17 cellular contexts compared by ENCODE assay signal in the genomic region with DNA sequence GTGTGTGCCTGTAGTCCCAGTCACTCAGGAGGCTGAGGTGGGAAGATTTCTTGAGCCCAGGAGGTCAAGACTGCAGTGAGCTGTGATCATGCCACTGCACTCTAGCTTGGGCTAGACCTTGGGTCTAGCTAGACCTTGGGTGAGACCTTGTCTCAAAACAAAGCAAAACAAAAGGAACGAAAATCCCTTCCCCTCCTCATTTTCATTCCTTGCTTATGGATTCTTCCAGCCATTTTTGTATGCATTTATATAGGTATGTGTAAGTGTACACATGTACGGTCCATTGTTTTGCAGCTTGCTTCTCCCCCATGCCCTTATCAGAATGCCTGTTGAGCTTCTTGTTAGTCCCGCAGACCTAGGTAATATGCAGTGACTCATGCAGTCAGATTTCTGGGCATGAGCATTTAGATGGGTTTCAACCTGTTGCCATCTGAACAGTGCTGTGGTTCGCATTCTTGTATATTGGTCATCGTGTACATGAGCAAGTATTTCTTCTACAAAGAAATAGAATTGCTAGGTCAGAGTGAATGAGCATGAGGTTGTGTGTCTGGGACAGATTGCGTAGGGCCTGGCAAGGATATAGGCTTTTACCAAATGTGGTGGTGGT.
DNase-seq lines count a peak whose midpoint lies in the region; ATAC-seq and TF ChIP-seq lines count a peak whose summit lies in the region.
"Had no signal": no experiment of that assay in that cellular context is flagged by ENCODE, and none has a peak within 500 bp of the region (broad histone marks: within the 10 kb centered on the region; RNA-seq: fewer than 3 reads in every experiment).

No MANE protein-coding gene starts in this region.

- H2AK5ac ChIP-seq in trophoblast cell (ENCODE audit: low read length), result no peak overlapping the region

- no peak overlapping the region for H3K23ac ChIP-seq in trophoblast cell (ENCODE audit: low read length)

- H2BK120ac ChIP-seq in trophoblast cell (ENCODE audit: insufficient read depth, low read length, poor library complexity), result no peak overlapping the region

- no peak for TF ChIP-seq RAD21 in SK-N-SH (IDR thresholded peaks at IDR 0.05; ENCODE audit: low read length)

- H2BK12ac ChIP-seq in trophoblast cell (ENCODE audit: low read length), result no peak overlapping the region

- H4K91ac ChIP-seq in trophoblast cell (ENCODE audit: low read depth, low read length), result no peak overlapping the region

- no peaks in the 10 kb centered on the region for H3K9me3 ChIP-seq in SK-N-SH
- no peaks in the 10 kb centered on the region for H3K9me3 ChIP-seq in trophoblast cell (ENCODE audit: insufficient read depth, low read depth, low read length)
- H3K9me3 ChIP-seq in CD4-positive, alpha-beta memory T cell (ENCODE audit: control insufficient read depth in 1 of 2, low read length in 2 of 2), result no peaks in the 10 kb centered on the region
- H3K9me3 ChIP-seq in naive thymus-derived CD4-positive, alpha-beta T cell (ENCODE audit: control insufficient read depth in 2 of 3, low read length in 3 of 3), result no peaks in the 10 kb centered on the region
- H3K9me3 ChIP-seq: lower lobe of right lung, vagina had no signal

- peaks cover 38 to 45% of the 10 kb centered on the region in 2 donors for H3K36me3 Mint-ChIP-seq in CD4-positive, alpha-beta memory T cell
- peaks cover under 1 to 51% (median 18%) of the 10 kb centered on the region in 5 donors for H3K36me3 Mint-ChIP-seq in naive thymus-derived CD4-positive, alpha-beta T cell

- peaks cover 0 to 2% (median 0%) of the 10 kb centered on the region in 8 donors for H3K9me3 Mint-ChIP-seq in CD4-positive, alpha-beta memory T cell
- H3K9me3 Mint-ChIP-seq in naive thymus-derived CD4-positive, alpha-beta T cell, result no peaks in the 10 kb centered on the region
- H3K9me3 Mint-ChIP-seq: activated naive CD4-positive, alpha-beta T cell treated with anti-CD3 and anti-CD28 coated beads for 36 hours; natural killer cell treated with Interleukin-12 subunit alpha and Interleukin-12 subunit beta and Interleukin-15 and Interleukin-18, amount 100 ng/mL, for 72 hours had no signal

- no peak overlapping the region for H4K12ac ChIP-seq in trophoblast cell (ENCODE audit: low read depth, low read length)

- POLR2A ChIA-PET in SK-N-SH (lab: Yijun Ruan, JAX), result no interaction called here
- POLR2A ChIA-PET in CD4-positive, alpha-beta memory T cell (lab: Charles Lee; ENCODE audit: partially characterized antibody), result no interaction called here
- POLR2A ChIA-PET in naive thymus-derived CD4-positive, alpha-beta T cell (lab: Charles Lee), result no interaction called here

- H3K4me1 ChIP-seq in SK-N-SH (ENCODE audit: control insufficient read depth in 1 of 2, insufficient read depth in 2 of 2, low read depth in 1 of 2, low read length in 1 of 2) (no peaks in the 10 kb centered on the region), trophoblast cell (ENCODE audit: control insufficient read depth in 1 of 2, insufficient read depth in 2 of 2, low read length in 2 of 2) (no peaks in the 10 kb centered on the region)
- no peaks in the 10 kb centered on the region for H3K4me1 ChIP-seq in CD4-positive, alpha-beta memory T cell (ENCODE audit: insufficient read depth, low read length)
- no peaks in the 10 kb centered on the region for H3K4me1 ChIP-seq in naive thymus-derived CD4-positive, alpha-beta T cell (ENCODE audit: control insufficient read depth in 2 of 2, insufficient read depth in 2 of 2, low read length in 2 of 2)
- H3K4me1 ChIP-seq: lower lobe of right lung, vagina had no signal

- H3K4me1 Mint-ChIP-seq in CD4-positive, alpha-beta memory T cell, result peaks cover 0 to 1% (median 0%) of the 10 kb centered on the region in 4 donors
- H3K4me1 Mint-ChIP-seq in naive thymus-derived CD4-positive, alpha-beta T cell, result peaks cover 0 to 10% (median 2%) of the 10 kb centered on the region in 7 donors

- no peak overlapping the region for H3K14ac ChIP-seq in trophoblast cell (ENCODE audit: low read length)

- WGBS in SK-N-SH (ENCODE audit: low lambda C conversion rate), result 91% methylated on average over 6 of the region's 6 CpGs
- WGBS in trophoblast cell (ENCODE audit: extremely low coverage, insufficient coverage, insufficient read length), result no CpG with 5 or more reads among the region's 6 CpGs

- no peak overlapping the region for H4K8ac ChIP-seq in trophoblast cell (ENCODE audit: low read depth, low read length)

- H2AFZ ChIP-seq in SK-N-SH (ENCODE audit: low read depth), result no peak overlapping the region
- H2AFZ ChIP-seq in trophoblast cell (ENCODE audit: insufficient read depth, low read length, poor library complexity), result no peak overlapping the region

- DNase-seq in EL (peak; percentile 29), SK-N-SH (no peak), trophoblast cell (peak; percentile 85 to 96), NCI-H526 treated with DMSO at 0.1 percent for 48 hours (lab: John Stamatoyannopoulos, UW) (no peak)
- no peak for DNase-seq in CD4-positive, alpha-beta memory T cell
- DNase-seq in naive thymus-derived CD4-positive, alpha-beta T cell, result no peak
- DNase-seq: activated CD4-positive, alpha-beta T cell treated with anti-CD3 and anti-CD28 coated beads for 4 hours; activated naive CD4-positive, alpha-beta T cell treated with anti-CD3 and anti-CD28 coated beads for 36 hours; GF-D8; lower lobe of right lung; NCI-H446; SIG-M5; T-helper 9 cell had no signal

- H3K27me3 ChIP-seq in SK-N-SH (ENCODE audit: insufficient read depth) (no peaks in the 10 kb centered on the region), trophoblast cell (ENCODE audit: insufficient read depth, low read length) (no peaks in the 10 kb centered on the region)
- no peaks in the 10 kb centered on the region for H3K27me3 ChIP-seq in CD4-positive, alpha-beta memory T cell (ENCODE audit: insufficient read depth, low read length)
- no peaks in the 10 kb centered on the region for H3K27me3 ChIP-seq in naive thymus-derived CD4-positive, alpha-beta T cell (ENCODE audit: control insufficient read depth in 2 of 2, insufficient read depth in 2 of 2, low read length in 2 of 2)
- H3K27me3 ChIP-seq: vagina had no signal

- H3K18ac ChIP-seq in trophoblast cell (ENCODE audit: low read length), result no peak overlapping the region

- H3K4me3 Mint-ChIP-seq in CD4-positive, alpha-beta memory T cell, result no peak overlapping the region
- no peak overlapping the region for H3K4me3 Mint-ChIP-seq in naive thymus-derived CD4-positive, alpha-beta T cell
- H3K4me3 Mint-ChIP-seq: activated naive CD4-positive, alpha-beta T cell treated with anti-CD3 and anti-CD28 coated beads for 36 hours; natural killer cell treated with Interleukin-12 subunit alpha and Interleukin-12 subunit beta and Interleukin-15 and Interleukin-18, amount 100 ng/mL, for 72 hours had no signal

- H2BK5ac ChIP-seq in trophoblast cell (ENCODE audit: low read depth, low read length, poor library complexity), result no peak overlapping the region

- H3F3A ChIP-seq in SK-N-SH (replicated peaks; ENCODE audit: insufficient read depth), result peaks cover 4% of the 10 kb centered on the region

- no peaks in the 10 kb centered on the region for H3K27me3 Mint-ChIP-seq in CD4-positive, alpha-beta memory T cell
- H3K27me3 Mint-ChIP-seq in naive thymus-derived CD4-positive, alpha-beta T cell, result no peaks in the 10 kb centered on the region
- H3K27me3 Mint-ChIP-seq: natural killer cell treated with Interleukin-12 subunit alpha and Interleukin-12 subunit beta and Interleukin-15 and Interleukin-18, amount 100 ng/mL, for 72 hours had no signal

- H3K27ac Mint-ChIP-seq in CD4-positive, alpha-beta memory T cell, result no peak overlapping the region
- H3K27ac Mint-ChIP-seq in naive thymus-derived CD4-positive, alpha-beta T cell, result peak overlapping the region in 1 of 9 donors; percentile 51
- H3K27ac Mint-ChIP-seq: activated naive CD4-positive, alpha-beta T cell treated with anti-CD3 and anti-CD28 coated beads for 36 hours had no signal

- H3K27ac ChIP-seq in SK-N-SH (ENCODE audit: low read depth in 2 of 2, low read length in 1 of 2) (no peak overlapping the region), trophoblast cell (ENCODE audit: low read depth, low read length) (no peak overlapping the region)
- H3K27ac ChIP-seq in CD4-positive, alpha-beta memory T cell (ENCODE audit: low read depth, low read length), result no peak overlapping the region
- H3K27ac ChIP-seq in naive thymus-derived CD4-positive, alpha-beta T cell (ENCODE audit: low read depth, low read length), result no peak overlapping the region
- H3K27ac ChIP-seq: lower lobe of right lung, vagina had no signal

- TF ChIP-seq EP300 in SK-N-SH (IDR thresholded peaks at IDR 0.05; ENCODE audit: borderline replicate concordance in 1 of 2, low read depth in 1 of 2, low read length in 1 of 2), result no peak

- intact Hi-C loops in CD4-positive, alpha-beta memory T cell (cut with micrococcal nuclease), result no loop called here
- intact Hi-C loops in naive thymus-derived CD4-positive, alpha-beta T cell (cut with micrococcal nuclease), result no loop called here

- no peaks in the 10 kb centered on the region for H3K9me2 ChIP-seq in SK-N-SH

- peak; percentile 97 for ATAC-seq in esophagus mucosa
- no peak for ATAC-seq in GM18873 (IDR thresholded peaks at IDR 0.05; ENCODE audit: low FRiP score, unreplicated experiment)
- no peak for ATAC-seq in naive thymus-derived CD4-positive, alpha-beta T cell
- ATAC-seq: lower lobe of right lung; natural killer cell treated with Interleukin-12 subunit alpha and Interleukin-12 subunit beta and Interleukin-15 and Interleukin-18, amount 100 ng/mL, for 72 hours had no signal

- CTCF ChIA-PET in SK-N-SH (lab: Yijun Ruan, JAX), result interaction anchor here (1.8 kb wide), 1 partner anchor 20 kb away, joined by 8 read pairs; no protein-coding TSS in a partner anchor
- CTCF ChIA-PET in CD4-positive, alpha-beta memory T cell (lab: Charles Lee; ENCODE audit: partially characterized antibody), result no interaction called here
- CTCF ChIA-PET in naive thymus-derived CD4-positive, alpha-beta T cell (lab: Charles Lee), result interaction anchor here (0.6 kb wide), 1 partner anchor 31 kb away, joined by 3 read pairs; no protein-coding TSS in a partner anchor

- H3K79me2 ChIP-seq in SK-N-SH (ENCODE audit: insufficient read depth), result no peaks in the 10 kb centered on the region
- H3K79me2 ChIP-seq in trophoblast cell (ENCODE audit: control insufficient read depth, insufficient read depth, low read length, poor library complexity), result no peaks in the 10 kb centered on the region

- H3K4me3 ChIP-seq in SK-N-SH (ENCODE audit: low read depth in 2 of 2, low read length in 1 of 2) (no peak overlapping the region), trophoblast cell (ENCODE audit: low read depth, low read length) (no peak overlapping the region)
- H3K4me3 ChIP-seq in CD4-positive, alpha-beta memory T cell (ENCODE audit: low read length in 2 of 2), result no peak overlapping the region
- no peak overlapping the region for H3K4me3 ChIP-seq in naive thymus-derived CD4-positive, alpha-beta T cell (ENCODE audit: low read length)
- H3K4me3 ChIP-seq: lower lobe of right lung, vagina had no signal

- TF ChIP-seq CTCF in SK-N-SH (IDR thresholded peaks at IDR 0.05), result no peak

- H4K20me1 ChIP-seq in SK-N-SH (ENCODE audit: insufficient read depth), result no peaks in the 10 kb centered on the region

- H3K9ac ChIP-seq in SK-N-SH (no peak overlapping the region), trophoblast cell (ENCODE audit: low read length) (no peak overlapping the region)

- no peak overlapping the region for H3K4me2 ChIP-seq in SK-N-SH
- H3K4me2 ChIP-seq in trophoblast cell (ENCODE audit: low read length), result no peak overlapping the region

- H3K79me1 ChIP-seq in trophoblast cell (ENCODE audit: low read length), result no peaks in the 10 kb centered on the region

- H3K4ac ChIP-seq in trophoblast cell (ENCODE audit: low read depth, low read length), result no peak overlapping the region

- H3K36me3 ChIP-seq in SK-N-SH (replicated peaks in 1 of 2; ENCODE audit: control insufficient read depth in 1 of 2, insufficient read depth in 2 of 2, low read length in 1 of 2) (peaks cover 1 to 22% of the 10 kb centered on the region in 2 experiments), trophoblast cell (ENCODE audit: control insufficient read depth in 1 of 2, insufficient read depth in 2 of 2, low read length in 2 of 2) (no peaks in the 10 kb centered on the region)
- H3K36me3 ChIP-seq in CD4-positive, alpha-beta memory T cell (ENCODE audit: insufficient read depth, low read length), result peaks cover under 1% of the 10 kb centered on the region
- peaks cover 0 to 22% (median 5%) of the 10 kb centered on the region in 3 experiments for H3K36me3 ChIP-seq in naive thymus-derived CD4-positive, alpha-beta T cell (ENCODE audit: control insufficient read depth in 2 of 3, insufficient read depth in 3 of 3, low read length in 3 of 3)

Comparison
In these comparisons a context has a peak if more than half of its experiments do, and no peak if none do; other contexts are left out.
1. DNase-seq: peak in EL (single experiment) and trophoblast cell (2 of 2); none in SK-N-SH (single experiment), CD4-positive, alpha-beta memory T cell (0 of 5), NCI-H526 treated with DMSO at 0.1 percent for 48 hours (single experiment) and naive thymus-derived CD4-positive, alpha-beta T cell (0 of 9).